35 cellular contexts compared by ENCODE assay signal in the genomic region with DNA sequence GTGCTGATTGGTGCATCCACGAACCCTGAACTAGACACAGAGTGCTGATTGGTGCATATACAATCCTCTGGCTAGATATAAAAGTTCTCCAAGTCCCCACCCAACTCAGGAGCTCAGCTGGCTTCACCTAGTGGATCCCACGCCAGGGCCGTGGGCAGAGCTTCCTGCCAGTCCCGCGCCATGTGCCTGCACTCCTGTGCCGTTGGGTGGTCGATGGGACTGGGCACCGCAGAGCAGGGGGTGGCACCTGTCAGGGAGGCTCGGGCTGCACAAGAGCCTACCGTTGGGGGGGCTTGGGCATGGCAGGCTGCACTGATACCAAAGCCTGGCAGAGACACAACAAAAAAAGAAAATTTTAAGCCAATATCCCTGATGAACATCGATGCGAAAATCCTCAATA.
"Had no signal": no experiment of that assay in that cellular context is flagged by ENCODE, and none has a peak within 500 bp of the region (broad histone marks: within the 10 kb centered on the region; RNA-seq: fewer than 3 reads in every experiment).

No MANE protein-coding gene starts in this region.

- H3K27ac ChIP-seq: KMS-11 had no signal

- H3K4me2 ChIP-seq: KMS-11 had no signal

- H3K9ac ChIP-seq: KMS-11 had no signal

- H3K36me3 ChIP-seq: MG63 had no signal

- H3K9me3 ChIP-seq: MG63 had no signal

- H3K4me3 ChIP-seq: MG63 had no signal

- H3K27me3 ChIP-seq: MG63 had no signal

- DNase-seq: Karpas-422, Kasumi-1, KBM-7, KG1, MG63, MM.1S, MV-4-11, NCI-H1048, NCI-H1092, NCI-H1092 treated with DMSO at 0.1 percent for 48 hours, NCI-H1105, NCI-H1105 treated with DMSO at 0.1 percent for 48 hours, NCI-H1417, NCI-H1417 treated with DMSO at 0.1 percent for 48 hours, NCI-H1436, NCI-H1436 treated with DMSO at 0.1 percent for 48 hours, NCI-H146, NCI-H1694, NCI-H1694 treated with DMSO at 0.1 percent for 48 hours, NCI-H187 treated with DMSO at 0.1 percent for 48 hours, NCI-H1930, NCI-H2029, NCI-H2029 treated with DMSO at 0.1 percent for 48 hours, NCI-H2081, NCI-H2081 treated with DMSO at 0.1 percent for 48 hours, NCI-H2107, NCI-H2171, NCI-H2171 treated with DMSO at 0.1 percent for 48 hours, NCI-H2227 treated with DMSO at 0.1 percent for 48 hours, NCI-H226, NCI-H345, NCI-H446, NCI-H446 treated with DMSO at 0.1 percent for 48 hours, NCI-H510A had no signal
